ENCODE assay signal across 14 cellular contexts in genomic region chr3:99639579-99639978, GRCh38. TPM values are rescaled to one million over a fixed set of nuclear protein-coding genes. Genes with fewer than 3 reads are reported as not detected.
DNase-seq lines count a peak whose midpoint lies in the region; ATAC-seq and TF ChIP-seq lines count a peak whose summit lies in the region.
"Had no signal": no experiment of that assay in that cellular context is flagged by ENCODE, and none has a peak within 500 bp of the region (broad histone marks: within the 10 kb centered on the region; RNA-seq: fewer than 3 reads in every experiment).

No MANE protein-coding gene starts in this region.

- CTCF ChIA-PET in MCF 10A (lab: Yijun Ruan, JAX) = interaction anchor here (1.8 to 17.3 kb wide), 2 partner anchors 45 to 109 kb away, joined by 7 to 209 read pairs; no protein-coding TSS in a partner anchor

- TF ChIP-seq CTCF in MCF 10A (IDR thresholded peaks at IDR 0.05; ENCODE audit: unreplicated experiment) = no peak
- TF ChIP-seq CTCF in breast epithelium (IDR thresholded peaks at IDR 0.05) = no peak
- no peak for TF ChIP-seq CTCF in WI38 (IDR thresholded peaks at IDR 0.05; ENCODE audit: low read depth, low read length)
- no peak for TF ChIP-seq CTCF in foreskin fibroblast (IDR thresholded peaks at IDR 0.05; ENCODE audit: low read depth, low read length)
- no peak for TF ChIP-seq CTCF in transverse colon (IDR thresholded peaks at IDR 0.05)
- TF ChIP-seq CTCF in neural progenitor cell (IDR thresholded peaks at IDR 0.05) = no peak

- in situ Hi-C loops in transverse colon (cut with MboI; ENCODE audit: low pct_ligation_motif_present in 1 of 4, low pct_unique_long_range_greater_than_20kb in 1 of 4, low sequenced_read_pairs in 3 of 4) = no loop called here

- H3K36me3 Mint-ChIP-seq in MCF 10A (ENCODE audit: insufficient read depth, unreplicated experiment) (no peaks in the 10 kb centered on the region), neural progenitor cell (no peaks in the 10 kb centered on the region)

- H3K4me1 ChIP-seq in breast epithelium (no peaks in the 10 kb centered on the region), transverse colon (peaks cover 0 to 10% (median 0%) of the 10 kb centered on the region in 4 donors), neural progenitor cell (peaks cover 4% of the 10 kb centered on the region)
- H3K4me1 ChIP-seq: colonic mucosa had no signal

- no peak for ATAC-seq in HG03565 (IDR thresholded peaks at IDR 0.05; ENCODE audit: unreplicated experiment)
- ATAC-seq: GM12878 had no signal

- no peak overlapping the region for H2AFZ ChIP-seq in neural progenitor cell (replicated peaks)

- H3F3A ChIP-seq in neural progenitor cell (ENCODE audit: low read depth) = no peaks in the 10 kb centered on the region

- H3K9me3 ChIP-seq in breast epithelium (no peaks in the 10 kb centered on the region), transverse colon (no peaks in the 10 kb centered on the region), neural progenitor cell (ENCODE audit: low read depth) (no peaks in the 10 kb centered on the region)
- H3K9me3 ChIP-seq: colonic mucosa had no signal

- H3K27me3 Mint-ChIP-seq in MCF 10A (ENCODE audit: insufficient read depth, unreplicated experiment) = no peaks in the 10 kb centered on the region
- H3K27me3 Mint-ChIP-seq in neural progenitor cell (ENCODE audit: insufficient read depth, low read depth) = peaks cover 6% of the 10 kb centered on the region

- H3K27ac ChIP-seq in breast epithelium = no peak overlapping the region
- H3K27ac ChIP-seq in transverse colon = peak overlapping the region in 3 of 4 donors; percentile 70 to 86 (median 78)
- H3K27ac ChIP-seq in neural progenitor cell = no peak overlapping the region
- H3K27ac ChIP-seq: colonic mucosa had no signal

- H4K20me1 ChIP-seq in neural progenitor cell (ENCODE audit: low read depth) = no peaks in the 10 kb centered on the region

- BruUV-seq in MCF 10A (replicated peaks; lab: Mats Ljungman, UMichigan) = no TSS peak

- no peak overlapping the region for H3K9ac ChIP-seq in neural progenitor cell

- H3K4me3 Mint-ChIP-seq in MCF 10A (ENCODE audit: unreplicated experiment) = peak overlapping the region; percentile 85
- H3K4me3 Mint-ChIP-seq in neural progenitor cell = no peak overlapping the region

- no peak overlapping the region for H3K4me2 ChIP-seq in neural progenitor cell

- no peak for DNase-seq in MCF 10A (ENCODE audit: unreplicated experiment)
- no peak for DNase-seq in breast epithelium (ENCODE audit: low spot score in 2 of 2)
- DNase-seq in foreskin fibroblast = no peak
- DNase-seq in transverse colon = no peak
- DNase-seq in erythroblast (lab: John Stamatoyannopoulos, UW) = no peak
- no peak for DNase-seq in neural progenitor cell (ENCODE audit: low spot score)
- DNase-seq: activated naive CD4-positive, alpha-beta T cell treated with anti-CD3 and anti-CD28 coated beads, Interleukin-2, amount 50 U/mL, for 16 hours; colonic mucosa; DMS153; NCI-H1092; T1000 had no signal

- intact Hi-C loops in MCF 10A (cut with micrococcal nuclease) = loop anchor here (5.0 kb wide), 4 partner anchors 102 to 617 kb away; no protein-coding TSS in a partner anchor
- intact Hi-C loops in breast epithelium (cut with DNase I; ENCODE audit: low total_unique reads) = no loop called here
- intact Hi-C loops in transverse colon (cut with DNase I; ENCODE audit: low total_unique reads) = no loop called here

- no peak for TF ChIP-seq EP300 in transverse colon (IDR thresholded peaks at IDR 0.05; ENCODE audit: low read depth)

- no peaks in the 10 kb centered on the region for H3K9me3 Mint-ChIP-seq in MCF 10A (ENCODE audit: unreplicated experiment)
- H3K9me3 Mint-ChIP-seq in neural progenitor cell = no peaks in the 10 kb centered on the region

- H3K27ac Mint-ChIP-seq in MCF 10A (ENCODE audit: low read depth, unreplicated experiment) = peak overlapping the region; percentile 86
- H3K27ac Mint-ChIP-seq in neural progenitor cell = no peak overlapping the region

- POLR2A ChIA-PET in MCF 10A (lab: Yijun Ruan, JAX) = interaction anchor here (0.6 to 6.3 kb wide), 7 partner anchors 8 to 244 kb away, joined by 3 to 47 read pairs (median 3); no protein-coding TSS in a partner anchor

- H3K4me1 Mint-ChIP-seq in MCF 10A (ENCODE audit: insufficient read depth, unreplicated experiment) (peaks cover 52% of the 10 kb centered on the region), neural progenitor cell (peaks cover 18% of the 10 kb centered on the region)

- TF ChIP-seq POLR2A in breast epithelium (IDR thresholded peaks at IDR 0.05) (no peak), transverse colon (IDR thresholded peaks at IDR 0.05) (no peak), erythroblast (IDR thresholded peaks at IDR 0.05; ENCODE audit: low read length) (no peak)

- 58 to 63% methylated on average over 1 of the region's 1 CpG for WGBS in transverse colon (ENCODE audit: low coverage in 1 of 2), 2 donors

- H3K27me3 ChIP-seq in breast epithelium (peaks cover 0 to 13% of the 10 kb centered on the region in 2 donors), transverse colon (peaks cover 48% of the 10 kb centered on the region), neural progenitor cell (peaks cover 74% of the 10 kb centered on the region)

- H3K36me3 ChIP-seq in breast epithelium (no peaks in the 10 kb centered on the region), transverse colon (no peaks in the 10 kb centered on the region), neural progenitor cell (no peaks in the 10 kb centered on the region)
- H3K36me3 ChIP-seq: colonic mucosa had no signal

- no peaks in the 10 kb centered on the region for H3K79me2 ChIP-seq in neural progenitor cell (ENCODE audit: low read depth)

- H3K4me3 ChIP-seq in breast epithelium (no peak overlapping the region), WI38 (ENCODE audit: low read depth, low read length) (peak overlapping the region; percentile 89), foreskin fibroblast (ENCODE audit: low read depth in 1 of 2, low read length in 2 of 2) (peak overlapping the region; percentile 67 to 81), transverse colon (no peak overlapping the region), neural progenitor cell (no peak overlapping the region)
- H3K4me3 ChIP-seq: colonic mucosa, GM12878 had no signal

RNA-seq across cellular contexts. Expression of gene COL8A1, which starts 1.2 kb away (rescaled TPM):
- 29.1 and 112 TPM in 2 replicates for total RNA-seq in MCF 10A (2022)
- total RNA-seq in breast epithelium = 10 to 100 TPM in 2 of 3 donors, 1 to 10 TPM in 1; 9.2 to 43.6 (median 13.6) TPM
- 10 to 100 TPM in 1 of 4 donors, 1 to 10 TPM in 3; 1.5 to 10.5 (median 3.7) TPM for total RNA-seq in transverse colon
- not detected in 2 replicates for total RNA-seq in neural progenitor cell (ENCODE audit: low replicate concordance)

Comparison
In these comparisons a context has a peak if more than half of its experiments do, and no peak if none do; other contexts are left out.
1. H3K27ac ChIP-seq: peak in transverse colon (3 of 4); none in breast epithelium (0 of 2) and neural progenitor cell (single experiment).
2. H3K4me3 ChIP-seq: peak in WI38 (single experiment) and foreskin fibroblast (2 of 2); none in breast epithelium (0 of 3), transverse colon (0 of 4) and neural progenitor cell (single experiment).